8 cellular contexts compared by ENCODE assay signal in genomic region chr2:32061973-32062861, GRCh38. TPM values are rescaled to one million over a fixed set of nuclear protein-coding genes. Genes with fewer than 3 reads are reported as not detected.
A peak's percentile ranks its signal among the peaks of the same experiment; 100 is the strongest.
DNase-seq lines count a peak whose midpoint lies in the region; ATAC-seq and TF ChIP-seq lines count a peak whose summit lies in the region.

No MANE protein-coding gene starts in this region.

- peaks cover 26% of the 10 kb centered on the region for H3K79me2 ChIP-seq in neural cell (replicated peaks; ENCODE audit: insufficient read depth, low read length)

- peak overlapping the region; percentile 75 for H3K9ac ChIP-seq in neural cell (ENCODE audit: low read length)

- H3K4me3 ChIP-seq in NB4 (ENCODE audit: low read depth, low read length) (peak overlapping the region; percentile 86), WI38 (ENCODE audit: low read depth, low read length) (peak overlapping the region; percentile 82), neural cell (ENCODE audit: low read length) (peak overlapping the region; percentile 85)

- peak overlapping the region; percentile 56 for H3K4me2 ChIP-seq in neural cell (ENCODE audit: low read length)

- peak overlapping the region; percentile 85 for H3K27ac ChIP-seq in neural cell (ENCODE audit: low read length)

- no peaks in the 10 kb centered on the region for H3K9me2 ChIP-seq in neural cell (ENCODE audit: insufficient read depth, low read length)

- no peaks in the 10 kb centered on the region for H3K9me3 ChIP-seq in neural cell (ENCODE audit: low read length)

- peaks cover 6% of the 10 kb centered on the region for H3F3A ChIP-seq in neural cell (ENCODE audit: insufficient read depth, low read length, poor library complexity, severe bottlenecking)

- TF ChIP-seq CTCF in NB4 (IDR thresholded peaks at IDR 0.05; ENCODE audit: low read depth, low read length) (no peak), WI38 (IDR thresholded peaks at IDR 0.05; ENCODE audit: low read depth, low read length) (no peak), neural cell (IDR thresholded peaks at IDR 0.05; ENCODE audit: poor library complexity, severe bottlenecking) (no peak)

- no peak for TF ChIP-seq POLR2A in NB4 (IDR thresholded peaks at IDR 0.05; ENCODE audit: extremely low read depth, insufficient read length)

- peak overlapping the region; percentile 46 for H2AFZ ChIP-seq in neural cell (ENCODE audit: low read depth, low read length)

- H4K20me1 ChIP-seq in neural cell (ENCODE audit: insufficient read depth): no peaks in the 10 kb centered on the region

- TF ChIP-seq EP300 in neural cell (conservative IDR thresholded peaks at IDR 0.05; ENCODE audit: poor library complexity, severe bottlenecking): no peak

- H3K36me3 ChIP-seq in neural cell (ENCODE audit: insufficient read depth, low read length): no peaks in the 10 kb centered on the region

- ATAC-seq in HG02970 (IDR thresholded peaks at IDR 0.05; ENCODE audit: low FRiP score, unreplicated experiment): no peak
- ATAC-seq in HG03521 (IDR thresholded peaks at IDR 0.05; ENCODE audit: unreplicated experiment): no peak

- H3K27me3 ChIP-seq in neural cell (ENCODE audit: insufficient read depth, low read depth, low read length): no peaks in the 10 kb centered on the region

- TF ChIP-seq RAD21 in neural cell (conservative IDR thresholded peaks at IDR 0.05): no peak

- DNase-seq in NOMO-1 treated with DMSO at 0.1 percent for 48 hours (lab: John Stamatoyannopoulos, UW; ENCODE audit: unreplicated experiment) (peak; percentile 4), NOMO-1 treated with dmso at 0.1 percent for 144 hours (lab: John Stamatoyannopoulos, UW; ENCODE audit: unreplicated experiment) (no peak), NB4 (ENCODE audit: low read depth) (peak; percentile 60), foreskin melanocyte (peak; percentile 18)

TF ChIP-seq in neural cell, 6 proteins besides CTCF, POLR2A, EP300 and RAD21:
- TF ChIP-seq MXI1 (conservative IDR thresholded peaks at IDR 0.05; ENCODE audit: poor library complexity, severe bottlenecking): no peak

RNA-seq across cellular contexts. Expression of gene SPAST, which starts 1.1 kb away (rescaled TPM):
- polyA plus RNA-seq in neural cell: 105 and 121 TPM in 2 replicates
- polyA minus RNA-seq in neural cell: 232 and 244 TPM in 2 replicates

RNA-seq across cellular contexts. Expression of gene DPY30, which starts 22.6 kb away (rescaled TPM):
- 151 and 201 TPM in 2 replicates for polyA plus RNA-seq in neural cell
- polyA minus RNA-seq in neural cell: 61.6 and 62.6 TPM in 2 replicates

RNA-seq across cellular contexts. Expression of gene MEMO1, which starts 51.4 kb away (rescaled TPM):
- 124 and 129 TPM in 2 replicates for polyA plus RNA-seq in neural cell
- polyA minus RNA-seq in neural cell: 77.1 and 80.6 TPM in 2 replicates
